ENCODE assay signal across 1 cellular context in genomic region chr14:99721792-99722516, GRCh38.
TF ChIP-seq lines count a peak whose summit lies in the region.

No MANE protein-coding gene starts in this region.

TF ChIP-seq in H1, 55 proteins besides CTCF, POLR2A, EP300 and RAD21:
- TF ChIP-seq KDM1A (IDR thresholded peaks at IDR 0.05; ENCODE audit: borderline replicate concordance, low read length) = peak; percentile 68; the same call in 1 of the 2 replicates
- TF ChIP-seq EGR1 (IDR thresholded peaks at IDR 0.05; ENCODE audit: borderline replicate concordance, low read depth, low read length) = no peak
TF ChIP-seq in H1: peak in this region for 1.
